In genomic region chr3:170007031-170007663, GRCh38 we compare ENCODE assay signal across 8 cellular contexts. TPM values are rescaled to one million over a fixed set of nuclear protein-coding genes. Genes with fewer than 3 reads are reported as not detected.
A peak's percentile ranks its signal among the peaks of the same experiment; 100 is the strongest.
DNase-seq lines count a peak whose midpoint lies in the region; ATAC-seq, FAIRE-seq and TF ChIP-seq lines count a peak whose summit lies in the region.

No MANE protein-coding gene starts in this region.

- H3K27me3 Mint-ChIP-seq in stimulated activated naive B cell treated with anti-CD40 and anti-IgM and Interleukin-4, amounts not matched to agents 10 μg/mL and 1 μg/mL and 100 μg/mL, for 72 hours, result no peaks in the 10 kb centered on the region

- no peak for TF ChIP-seq EP300 in gastroesophageal sphincter (IDR thresholded peaks at IDR 0.05)

- H3K4me1 ChIP-seq in right atrium auricular region (no peaks in the 10 kb centered on the region), OCI-LY3 (ENCODE audit: low read length) (peaks cover 7% of the 10 kb centered on the region; the same call in 1 of the 2 replicates), gastroesophageal sphincter (no peaks in the 10 kb centered on the region)

- peak overlapping the region; percentile 1 to 14 for H3K4me3 Mint-ChIP-seq in stimulated activated naive B cell treated with anti-CD40 and anti-IgM and Interleukin-4, amounts not matched to agents 10 μg/mL and 1 μg/mL and 100 μg/mL, for 72 hours

- no peaks in the 10 kb centered on the region for H3K27me3 ChIP-seq in right atrium auricular region
- peaks cover 20% of the 10 kb centered on the region for H3K27me3 ChIP-seq in OCI-LY3 (ENCODE audit: low read depth, low read length)
- no peaks in the 10 kb centered on the region for H3K27me3 ChIP-seq in bronchial epithelial cell (ENCODE audit: control insufficient read depth, insufficient read depth, low read length)
- H3K27me3 ChIP-seq in gastroesophageal sphincter, result peaks cover 13% of the 10 kb centered on the region

- H3K79me2 ChIP-seq in OCI-LY3 (ENCODE audit: low read length), result no peaks in the 10 kb centered on the region

- H3K9me3 Mint-ChIP-seq in stimulated activated naive B cell treated with anti-CD40 and anti-IgM and Interleukin-4, amounts not matched to agents 10 μg/mL and 1 μg/mL and 100 μg/mL, for 72 hours, result no peaks in the 10 kb centered on the region

- FAIRE-seq in bronchial epithelial cell (lab: Jason Lieb, UNC), result no peak
- no peak for FAIRE-seq in RCC 7860 (lab: Jason Lieb, UNC)

- no peak overlapping the region for H3K4me3 ChIP-seq in right atrium auricular region
- H3K4me3 ChIP-seq in OCI-LY3 (ENCODE audit: low read length), result no peak overlapping the region
- H3K4me3 ChIP-seq in bronchial epithelial cell (ENCODE audit: low read depth, low read length), result no peak overlapping the region
- H3K4me3 ChIP-seq in gastroesophageal sphincter, result no peak overlapping the region

- H4K20me1 ChIP-seq in OCI-LY3 (ENCODE audit: insufficient read depth, low read length), result no peaks in the 10 kb centered on the region

- H3K27ac ChIP-seq in right atrium auricular region, result no peak overlapping the region
- H3K27ac ChIP-seq in OCI-LY3 (ENCODE audit: low read length), result no peak overlapping the region
- no peak overlapping the region for H3K27ac ChIP-seq in gastroesophageal sphincter

- H3K36me3 ChIP-seq in right atrium auricular region (no peaks in the 10 kb centered on the region), OCI-LY3 (replicated peaks; ENCODE audit: low read depth, low read length) (no peaks in the 10 kb centered on the region), bronchial epithelial cell (ENCODE audit: control insufficient read depth, insufficient read depth, low read length) (no peaks in the 10 kb centered on the region), gastroesophageal sphincter (no peaks in the 10 kb centered on the region)

- peaks cover 28 to 65% of the 10 kb centered on the region in 2 donors for H3K4me1 Mint-ChIP-seq in stimulated activated naive B cell treated with anti-CD40 and anti-IgM and Interleukin-4, amounts not matched to agents 10 μg/mL and 1 μg/mL and 100 μg/mL, for 72 hours

- no peak for TF ChIP-seq POLR2A in gastroesophageal sphincter (IDR thresholded peaks at IDR 0.05)

- no peak for TF ChIP-seq CTCF in right atrium auricular region (IDR thresholded peaks at IDR 0.05)
- no peak for TF ChIP-seq CTCF in OCI-LY3 (IDR thresholded peaks at IDR 0.05; ENCODE audit: low read depth, low read length)
- TF ChIP-seq CTCF in bronchial epithelial cell (IDR thresholded peaks at IDR 0.05; ENCODE audit: insufficient read depth, low read length, severe bottlenecking), result no peak
- TF ChIP-seq CTCF in gastroesophageal sphincter (IDR thresholded peaks at IDR 0.05), result no peak

- no peak for DNase-seq in Right ventricle myocardium superior
- DNase-seq in right atrium auricular region (ENCODE audit: low spot score), result no peak
- DNase-seq in bronchial epithelial cell (ENCODE audit: low read depth), result peak; percentile 32
- DNase-seq in stimulated activated naive B cell treated with anti-CD40 and anti-IgM and Interleukin-4, amounts not matched to agents 10 μg/mL and 1 μg/mL and 100 μg/mL, for 72 hours, result peak; percentile 8
- no peak for DNase-seq in RCC 7860 (ENCODE audit: low spot score)

- H3K4me2 ChIP-seq in OCI-LY3 (ENCODE audit: low read length), result peak overlapping the region; percentile 39

- peaks cover 0 to 2% of the 10 kb centered on the region in 2 donors for H3K36me3 Mint-ChIP-seq in stimulated activated naive B cell treated with anti-CD40 and anti-IgM and Interleukin-4, amounts not matched to agents 10 μg/mL and 1 μg/mL and 100 μg/mL, for 72 hours

- ATAC-seq in Right ventricle myocardium superior (ENCODE audit: poor library complexity) (peak; percentile 31), HG02840 (IDR thresholded peaks at IDR 0.05; ENCODE audit: low FRiP score, unreplicated experiment) (peak; percentile 77), gastroesophageal sphincter (no peak)
- ATAC-seq in stimulated activated naive B cell treated with anti-CD40 and anti-IgM and Interleukin-4, amounts not matched to agents 10 μg/mL and 1 μg/mL and 100 μg/mL, for 72 hours (replicated peaks), result peak; percentile 89 to 92

- intact Hi-C loops in Right ventricle myocardium superior (cut with DNase I), result no loop called here

- peak overlapping the region; percentile 56 for H2AFZ ChIP-seq in OCI-LY3 (ENCODE audit: low read depth, low read length)

- 61% methylated on average over 6 to 7 of the region's 7 CpGs for WGBS in gastroesophageal sphincter (ENCODE audit: low coverage in 1 of 2), 2 donors

- H3K9me3 ChIP-seq in right atrium auricular region (no peaks in the 10 kb centered on the region), OCI-LY3 (ENCODE audit: insufficient read depth, low read length) (no peaks in the 10 kb centered on the region), gastroesophageal sphincter (no peaks in the 10 kb centered on the region)

- H3K27ac Mint-ChIP-seq in stimulated activated naive B cell treated with anti-CD40 and anti-IgM and Interleukin-4, amounts not matched to agents 10 μg/mL and 1 μg/mL and 100 μg/mL, for 72 hours, result peak overlapping the region; percentile 0

- no peak overlapping the region for H3K9ac ChIP-seq in OCI-LY3 (ENCODE audit: low read length)

RNA-seq across cellular contexts. Expression of gene GPR160, which starts 30.6 kb away (rescaled TPM):
- total RNA-seq in Right ventricle myocardium superior (0.54 TPM), right atrium auricular region (under 1 TPM; 0.75 to 0.96 TPM), bronchial epithelial cell (1.3 and 2.0 TPM in 2 replicates), gastroesophageal sphincter (1 to 10 TPM in 2 of 4 donors, under 1 TPM in 2; 0.31 to 4.3 (median 0.94) TPM)

RNA-seq across cellular contexts. Expression of gene SEC62, which starts 40.5 kb away (rescaled TPM):
- total RNA-seq in Right ventricle myocardium superior, result 85.4 TPM
- 10 to 100 TPM; 29.5 to 31.2 TPM for total RNA-seq in right atrium auricular region
- total RNA-seq in bronchial epithelial cell, result 27.1 and 39.2 TPM in 2 replicates
- total RNA-seq in gastroesophageal sphincter, result 10 to 100 TPM; 75.9 to 88.8 (median 82.4) TPM

Comparison
In these comparisons a context has a peak if more than half of its experiments do, and no peak if none do; other contexts are left out.
1. DNase-seq: peak in bronchial epithelial cell (single experiment) and stimulated activated naive B cell treated with anti-CD40 and anti-IgM and Interleukin-4, amounts not matched to agents 10 μg/mL and 1 μg/mL and 100 μg/mL, for 72 hours (single experiment); none in Right ventricle myocardium superior (single experiment), right atrium auricular region (single experiment) and RCC 7860 (single experiment).